ENCODE assay signal across 1 cellular context in the genomic region with DNA sequence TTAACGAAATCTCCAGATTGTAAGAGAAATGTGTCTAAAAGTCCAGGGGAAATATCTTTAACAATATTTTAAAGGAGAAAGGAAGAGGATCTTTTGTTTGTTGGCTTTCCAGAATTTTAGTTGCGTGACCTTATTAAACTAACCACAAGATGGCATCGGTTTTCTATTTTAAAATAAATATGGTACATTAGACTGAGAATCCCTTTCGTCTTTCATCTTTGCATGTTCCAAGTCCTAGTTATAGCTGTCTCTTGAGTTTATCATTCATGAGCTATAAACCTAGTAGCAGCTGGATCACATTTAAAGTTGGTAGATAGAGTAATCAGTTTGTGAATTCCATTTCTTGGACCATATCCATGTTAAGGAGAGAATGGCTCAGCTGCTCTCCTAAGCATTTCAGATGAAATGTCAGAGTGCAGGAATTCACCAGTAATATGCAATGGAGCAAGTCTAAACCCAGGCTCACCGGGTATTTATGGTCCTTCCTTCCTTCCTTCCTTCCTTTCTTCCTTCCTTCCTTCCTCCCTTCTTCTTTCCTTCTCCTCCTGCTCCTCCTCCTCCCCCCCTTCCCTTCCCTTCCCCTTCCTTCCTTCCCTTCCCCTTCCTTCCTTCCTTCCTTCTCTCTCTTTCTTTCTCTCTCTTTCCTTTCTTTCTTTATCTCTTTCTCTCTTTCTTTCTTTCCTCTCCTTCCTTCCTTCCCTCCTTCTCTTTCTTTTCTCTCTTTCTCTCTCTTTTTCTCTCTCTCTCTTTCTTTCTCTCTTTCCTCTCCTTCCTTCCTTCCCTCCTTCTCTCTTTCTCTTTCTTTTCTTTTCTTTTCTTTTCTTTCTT.
TF ChIP-seq lines count a peak whose summit lies in the region.

No MANE protein-coding gene starts in this region.

TF ChIP-seq in K562, 482 proteins besides CTCF, POLR2A, EP300 and RAD21 (continued from another document):
- TF ChIP-seq, protein P1, sequence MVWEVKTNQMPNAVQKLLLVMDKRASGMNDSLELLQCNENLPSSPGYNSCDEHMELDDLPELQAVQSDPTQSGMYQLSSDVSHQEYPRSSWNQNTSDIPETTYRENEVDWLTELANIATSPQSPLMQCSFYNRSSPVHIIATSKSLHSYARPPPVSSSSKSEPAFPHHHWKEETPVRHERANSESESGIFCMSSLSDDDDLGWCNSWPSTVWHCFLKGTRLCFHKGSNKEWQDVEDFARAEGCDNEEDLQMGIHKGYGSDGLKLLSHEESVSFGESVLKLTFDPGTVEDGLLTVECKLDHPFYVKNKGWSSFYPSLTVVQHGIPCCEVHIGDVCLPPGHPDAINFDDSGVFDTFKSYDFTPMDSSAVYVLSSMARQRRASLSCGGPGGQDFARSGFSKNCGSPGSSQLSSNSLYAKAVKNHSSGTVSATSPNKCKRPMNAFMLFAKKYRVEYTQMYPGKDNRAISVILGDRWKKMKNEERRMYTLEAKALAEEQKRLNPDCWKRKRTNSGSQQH (CRISPR knock-in tag; IDR thresholded peaks at IDR 0.05) = 0 out of 2 replicates have a peak, but pooled peaks have one; percentile 37
- TF ChIP-seq MTA1 (IDR thresholded peaks at IDR 0.05; ENCODE audit: borderline replicate concordance) (0 out of 2 replicates have a peak, but pooled peaks have one; percentile 24), ZNF699 (CRISPR knock-in tag; IDR thresholded peaks at IDR 0.05; ENCODE audit: insufficient replicate concordance) (no peak), ZNF512 (tag; IDR thresholded peaks at IDR 0.05) (peak; percentile 98)
